Comparison of ENCODE assay signal across 13 cellular contexts in the genomic region with DNA sequence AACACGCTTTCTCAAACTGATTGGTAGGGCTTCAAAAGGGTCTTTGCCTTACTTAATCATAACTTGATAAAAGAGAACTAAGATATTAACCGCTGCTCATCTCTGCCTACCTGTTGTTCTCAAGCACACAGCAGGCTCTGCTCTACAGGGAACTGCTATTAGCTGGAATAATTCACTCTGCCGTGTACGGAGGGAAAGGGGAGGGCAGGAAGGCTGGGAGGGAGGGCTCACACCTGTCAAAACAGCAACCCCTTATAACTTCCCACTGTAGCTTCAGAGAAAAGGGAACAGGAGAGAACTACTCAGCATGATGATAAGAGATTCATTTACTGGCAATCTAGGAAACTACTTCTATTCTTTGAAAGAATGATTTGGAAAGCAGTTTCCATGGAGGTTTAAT.
A peak's percentile ranks its signal among the peaks of the same experiment; 100 is the strongest.
DNase-seq lines count a peak whose midpoint lies in the region; ATAC-seq, FAIRE-seq and TF ChIP-seq lines count a peak whose summit lies in the region.
"Had no signal": no experiment of that assay in that cellular context is flagged by ENCODE, and none has a peak within 500 bp of the region (broad histone marks: within the 10 kb centered on the region; RNA-seq: fewer than 3 reads in every experiment).

No MANE protein-coding gene starts in this region.

- CTCF ChIA-PET in activated CD8-positive, alpha-beta T cell treated with anti-CD3 and anti-CD28 coated beads for 36 hours (lab: Charles Lee): interaction anchor here (1.2 to 15.5 kb wide), 3 partner anchors 8 to 100 kb away, joined by 5 to 620 read pairs (median 30); no protein-coding TSS in a partner anchor
- CTCF ChIA-PET in activated CD8-positive, alpha-beta T cell treated with anti-CD3 and anti-CD28 coated beads, Interleukin-2, amount 10 ng/mL, durations not matched to agents 7 days and 5 days (lab: Charles Lee): interaction anchor here (4.7 to 7.6 kb wide), 2 partner anchors 8 to 102 kb away, joined by 40 to 63 read pairs; no protein-coding TSS in a partner anchor

- peak overlapping the region; percentile 71 for H3K27ac Mint-ChIP-seq in activated CD8-positive, alpha-beta T cell treated with anti-CD3 and anti-CD28 coated beads for 36 hours
- no peak overlapping the region for H3K27ac Mint-ChIP-seq in activated CD8-positive, alpha-beta T cell treated with anti-CD3 and anti-CD28 coated beads, Interleukin-2, amount 10 ng/mL, durations not matched to agents 7 days and 5 days
- peak overlapping the region; percentile 14 for H3K27ac Mint-ChIP-seq in activated naive CD8-positive, alpha-beta T cell treated with anti-CD3 and anti-CD28 coated beads for 36 hours
- H3K27ac Mint-ChIP-seq in osteocyte (ENCODE audit: unreplicated experiment): peak overlapping the region; percentile 78

- FAIRE-seq in GM12891 (lab: Jason Lieb, UNC): no peak

- H3K9me3 Mint-ChIP-seq in activated CD8-positive, alpha-beta T cell treated with anti-CD3 and anti-CD28 coated beads for 36 hours: no peaks in the 10 kb centered on the region
- no peaks in the 10 kb centered on the region for H3K9me3 Mint-ChIP-seq in activated CD8-positive, alpha-beta T cell treated with anti-CD3 and anti-CD28 coated beads, Interleukin-2, amount 10 ng/mL, durations not matched to agents 7 days and 5 days (ENCODE audit: insufficient read depth)
- H3K9me3 Mint-ChIP-seq in activated naive CD8-positive, alpha-beta T cell treated with anti-CD3 and anti-CD28 coated beads for 36 hours: no peaks in the 10 kb centered on the region
- no peaks in the 10 kb centered on the region for H3K9me3 Mint-ChIP-seq in osteocyte (ENCODE audit: unreplicated experiment)

- intact Hi-C loops in activated CD8-positive, alpha-beta T cell treated with anti-CD3 and anti-CD28 coated beads for 36 hours (cut with micrococcal nuclease): no loop called here

- no peak for TF ChIP-seq CTCF in activated CD8-positive, alpha-beta T cell treated with anti-CD3 and anti-CD28 coated beads for 36 hours (IDR thresholded peaks at IDR 0.05)
- no peak for TF ChIP-seq CTCF in osteocyte (IDR thresholded peaks at IDR 0.05)

- no peak for TF ChIP-seq POLR2A in GM12891 (IDR thresholded peaks at IDR 0.05; ENCODE audit: low read depth, low read length)

- H3K4me1 Mint-ChIP-seq in activated CD8-positive, alpha-beta T cell treated with anti-CD3 and anti-CD28 coated beads for 36 hours (ENCODE audit: low read depth): peaks cover 10% of the 10 kb centered on the region
- H3K4me1 Mint-ChIP-seq in activated CD8-positive, alpha-beta T cell treated with anti-CD3 and anti-CD28 coated beads, Interleukin-2, amount 10 ng/mL, durations not matched to agents 7 days and 5 days (ENCODE audit: low read depth): peaks cover 8% of the 10 kb centered on the region
- peaks cover 10% of the 10 kb centered on the region for H3K4me1 Mint-ChIP-seq in activated naive CD8-positive, alpha-beta T cell treated with anti-CD3 and anti-CD28 coated beads for 36 hours
- peaks cover 51% of the 10 kb centered on the region for H3K4me1 Mint-ChIP-seq in osteocyte (ENCODE audit: unreplicated experiment)

- H3K36me3 Mint-ChIP-seq in activated CD8-positive, alpha-beta T cell treated with anti-CD3 and anti-CD28 coated beads for 36 hours (ENCODE audit: low read depth): peaks cover 33% of the 10 kb centered on the region
- H3K36me3 Mint-ChIP-seq in activated CD8-positive, alpha-beta T cell treated with anti-CD3 and anti-CD28 coated beads, Interleukin-2, amount 10 ng/mL, durations not matched to agents 7 days and 5 days (ENCODE audit: low read depth): peaks cover 65% of the 10 kb centered on the region
- peaks cover 18% of the 10 kb centered on the region for H3K36me3 Mint-ChIP-seq in activated naive CD8-positive, alpha-beta T cell treated with anti-CD3 and anti-CD28 coated beads for 36 hours
- peaks cover 54% of the 10 kb centered on the region for H3K36me3 Mint-ChIP-seq in osteocyte (ENCODE audit: unreplicated experiment)

- H3K27me3 Mint-ChIP-seq in activated CD8-positive, alpha-beta T cell treated with anti-CD3 and anti-CD28 coated beads for 36 hours: no peaks in the 10 kb centered on the region
- H3K27me3 Mint-ChIP-seq in activated CD8-positive, alpha-beta T cell treated with anti-CD3 and anti-CD28 coated beads, Interleukin-2, amount 10 ng/mL, durations not matched to agents 7 days and 5 days (ENCODE audit: low read depth): no peaks in the 10 kb centered on the region
- H3K27me3 Mint-ChIP-seq in activated naive CD8-positive, alpha-beta T cell treated with anti-CD3 and anti-CD28 coated beads for 36 hours: no peaks in the 10 kb centered on the region
- H3K27me3 Mint-ChIP-seq in osteocyte (ENCODE audit: unreplicated experiment): no peaks in the 10 kb centered on the region

- DNase-seq in activated CD8-positive, alpha-beta T cell treated with anti-CD3 and anti-CD28 coated beads for 36 hours: no peak
- no peak for DNase-seq in activated CD8-positive, alpha-beta T cell treated with anti-CD3 and anti-CD28 coated beads, Interleukin-2, amount 10 ng/mL, durations not matched to agents 7 days and 5 days
- DNase-seq in NCI-H146 treated with DMSO at 0.1 percent for 48 hours (lab: John Stamatoyannopoulos, UW; ENCODE audit: unreplicated experiment): peak; percentile 90
- no peak for DNase-seq in activated naive CD8-positive, alpha-beta T cell treated with anti-CD3 and anti-CD28 coated beads for 36 hours
- DNase-seq in osteocyte (ENCODE audit: extremely low spot score, unreplicated experiment): no peak
- no peak for DNase-seq in NK-92 treated with Interleukin-12 subunit alpha and Interleukin-12 subunit beta, amount 100 ng/mL, for 24 hours (lab: John Stamatoyannopoulos, UW)
- DNase-seq in GM12891 (ENCODE audit: insufficient read length, low spot score): no peak
- DNase-seq in SIG-M5 treated with dmso at 0.1 percent for 504 hours (lab: John Stamatoyannopoulos, UW; ENCODE audit: unreplicated experiment): no peak
- DNase-seq: activated CD4-positive, alpha-beta T cell treated with anti-CD3 and anti-CD28 coated beads, Interleukin-2, amount 50 U/mL, for 4 hours; activated effector memory CD4-positive, alpha-beta T cell treated with Interleukin-2 at 50 U/mL for 16 hours; dorsolateral prefrontal cortex; NCI-H1694 treated with DMSO at 0.1 percent for 48 hours; stimulated activated CD4-positive, alpha-beta T cell treated with anti-CD3 and anti-CD28 coated beads, Interleukin-15, amount 100 ng/mL, for 24 hours had no signal

- H3K4me3 Mint-ChIP-seq in activated CD8-positive, alpha-beta T cell treated with anti-CD3 and anti-CD28 coated beads for 36 hours: no peak overlapping the region
- no peak overlapping the region for H3K4me3 Mint-ChIP-seq in activated CD8-positive, alpha-beta T cell treated with anti-CD3 and anti-CD28 coated beads, Interleukin-2, amount 10 ng/mL, durations not matched to agents 7 days and 5 days
- no peak overlapping the region for H3K4me3 Mint-ChIP-seq in activated naive CD8-positive, alpha-beta T cell treated with anti-CD3 and anti-CD28 coated beads for 36 hours
- no peak overlapping the region for H3K4me3 Mint-ChIP-seq in osteocyte (ENCODE audit: unreplicated experiment)

- POLR2A ChIA-PET in activated CD8-positive, alpha-beta T cell treated with anti-CD3 and anti-CD28 coated beads for 36 hours (lab: Charles Lee): interaction anchor here (1.1 kb wide), 1 partner anchor 45 kb away, joined by 3 read pairs; no protein-coding TSS in a partner anchor
- POLR2A ChIA-PET in activated CD8-positive, alpha-beta T cell treated with anti-CD3 and anti-CD28 coated beads, Interleukin-2, amount 10 ng/mL, durations not matched to agents 7 days and 5 days (lab: Charles Lee): no interaction called here

- no peak for ATAC-seq in activated CD8-positive, alpha-beta T cell treated with anti-CD3 and anti-CD28 coated beads for 36 hours
- no peak for ATAC-seq in activated CD8-positive, alpha-beta T cell treated with anti-CD3 and anti-CD28 coated beads, Interleukin-2, amount 10 ng/mL, durations not matched to agents 7 days and 5 days

TF ChIP-seq in GM12891, 5 proteins besides CTCF, POLR2A, EP300 and RAD21:
- TF ChIP-seq POLR2AphosphoS5 (IDR thresholded peaks at IDR 0.05; ENCODE audit: low read depth, low read length): no peak
